ENCODE assay signal across 11 cellular contexts in the genomic region with DNA sequence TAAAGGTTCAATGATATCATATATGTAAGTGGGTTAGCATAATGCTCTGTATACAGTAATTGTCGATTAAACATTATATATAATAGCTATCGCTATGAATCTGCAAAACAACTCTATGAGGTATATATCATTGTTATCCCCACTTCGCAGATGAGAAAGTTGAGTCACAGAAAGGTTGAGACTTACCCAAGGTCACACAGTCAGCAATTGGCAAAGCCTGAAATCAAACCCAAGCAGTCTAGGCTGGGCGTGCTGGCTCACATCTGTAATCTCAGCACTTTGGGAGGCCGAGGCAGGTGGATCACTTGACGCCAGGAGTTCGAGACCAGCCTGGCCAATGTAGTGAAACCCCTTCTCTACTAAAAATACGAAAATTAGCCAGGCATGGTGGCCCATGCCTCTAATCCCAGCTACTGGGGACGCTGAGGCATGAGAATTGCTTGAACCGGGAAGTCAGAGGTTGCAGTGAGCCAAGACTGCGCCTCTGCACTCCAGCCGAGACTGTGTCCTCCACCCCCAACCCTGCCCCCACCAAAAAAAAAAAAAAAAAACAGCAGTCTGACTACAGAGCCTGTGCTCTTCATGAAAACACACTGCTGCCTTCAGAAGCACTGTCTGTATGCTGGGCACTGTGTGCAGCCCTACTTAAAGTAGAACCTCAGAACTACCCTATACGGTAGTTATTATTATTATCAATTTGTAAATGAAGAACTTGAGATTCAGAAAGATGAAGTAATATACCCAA. TPM values are rescaled to one million over a fixed set of nuclear protein-coding genes. Genes with fewer than 3 reads are reported as not detected.
DNase-seq lines count a peak whose midpoint lies in the region; ATAC-seq and TF ChIP-seq lines count a peak whose summit lies in the region.
"Had no signal": no experiment of that assay in that cellular context is flagged by ENCODE, and none has a peak within 500 bp of the region (broad histone marks: within the 10 kb centered on the region; RNA-seq: fewer than 3 reads in every experiment).

No MANE protein-coding gene starts in this region.

- in situ Hi-C loops in Panc1 (cut with HindIII; ENCODE audit: low pct_unique_long_range_greater_than_20kb, low sequenced_read_pairs), result no loop called here

- H3K9me3 ChIP-seq in Panc1 (ENCODE audit: control insufficient read depth, insufficient read depth, low read depth, low read length) (no peaks in the 10 kb centered on the region), parathyroid adenoma (ENCODE audit: control insufficient read depth, low read length) (no peaks in the 10 kb centered on the region), prostate gland (no peaks in the 10 kb centered on the region)
- H3K9me3 ChIP-seq: ovary had no signal

- 88% methylated on average over 13 of the region's 13 CpGs for WGBS in prostate gland

- peak overlapping the region; percentile 66 to 68 for H3K4me3 ChIP-seq in Panc1 (ENCODE audit: low read depth in 2 of 2, low read length in 2 of 2)
- H3K4me3 ChIP-seq in parathyroid adenoma (ENCODE audit: low read depth, low read length), result no peak overlapping the region
- no peak overlapping the region for H3K4me3 ChIP-seq in prostate gland

- CTCF ChIA-PET in Panc1 (lab: Charles Lee), result interaction anchor here (0.6 kb wide), 2 partner anchors 17 to 146 kb away, joined by 3 read pairs; no protein-coding TSS in a partner anchor

- H3K9ac ChIP-seq in parathyroid adenoma, result no peak overlapping the region

- H3K27me3 ChIP-seq in Panc1 (ENCODE audit: control insufficient read depth, insufficient read depth, low read length) (no peaks in the 10 kb centered on the region), parathyroid adenoma (ENCODE audit: control insufficient read depth, insufficient read depth, low read length) (no peaks in the 10 kb centered on the region), prostate gland (replicated peaks; ENCODE audit: insufficient read depth) (no peaks in the 10 kb centered on the region)
- H3K27me3 ChIP-seq: ovary had no signal

- POLR2A ChIA-PET in Panc1 (lab: Charles Lee), result no interaction called here

- ATAC-seq in Panc1, result no peak
- ATAC-seq in activated CD4-positive, CD25-positive, alpha-beta regulatory T cell treated with anti-CD3 and anti-CD28 coated beads, Interleukin-2, amount 50 U/mL, for 24 hours, result no peak

- H3K4me1 Mint-ChIP-seq in T-helper 2 cell treated with Interferon-gamma antibody and Interleukin-4, amounts not matched to agents 5 μg/mL and 100 μg/mL, for 36 hours (ENCODE audit: low read depth), result peaks cover 25% of the 10 kb centered on the region
- peaks cover 7% of the 10 kb centered on the region for H3K4me1 Mint-ChIP-seq in endothelial cell (ENCODE audit: unreplicated experiment)

- H3K4me1 ChIP-seq in Panc1 (ENCODE audit: control insufficient read depth, insufficient read depth, low read length) (peaks cover 12% of the 10 kb centered on the region), parathyroid adenoma (peaks cover 11% of the 10 kb centered on the region), prostate gland (replicated peaks) (peaks cover 3% of the 10 kb centered on the region)

- peak overlapping the region; percentile 96 for H3K27ac Mint-ChIP-seq in T-helper 2 cell treated with Interferon-gamma antibody and Interleukin-4, amounts not matched to agents 5 μg/mL and 100 μg/mL, for 36 hours
- no peak overlapping the region for H3K27ac Mint-ChIP-seq in endothelial cell (ENCODE audit: unreplicated experiment)

- H2AFZ ChIP-seq in parathyroid adenoma, result no peak overlapping the region

- H3K27ac ChIP-seq in Panc1 (ENCODE audit: low read length) (peak overlapping the region; percentile 76; the same call in 1 of the 2 replicates), parathyroid adenoma (no peak overlapping the region), prostate gland (no peak overlapping the region)

- H3K79me2 ChIP-seq in parathyroid adenoma, result no peaks in the 10 kb centered on the region

- peak overlapping the region; percentile 76 for H3K4me2 ChIP-seq in parathyroid adenoma (ENCODE audit: low read length)

- BruUV-seq in Panc1 (replicated peaks; lab: Mats Ljungman, UMichigan), result no TSS peak

- H3K36me3 Mint-ChIP-seq in T-helper 2 cell treated with Interferon-gamma antibody and Interleukin-4, amounts not matched to agents 5 μg/mL and 100 μg/mL, for 36 hours (ENCODE audit: low read depth), result peaks cover 8% of the 10 kb centered on the region
- H3K36me3 Mint-ChIP-seq in endothelial cell (ENCODE audit: low read depth, unreplicated experiment), result peaks cover 8% of the 10 kb centered on the region

- no peak for TF ChIP-seq CTCF in Panc1 (IDR thresholded peaks at IDR 0.05)
- TF ChIP-seq CTCF in endothelial cell (IDR thresholded peaks at IDR 0.05; ENCODE audit: unreplicated experiment), result no peak
- TF ChIP-seq CTCF in parathyroid adenoma (IDR thresholded peaks at IDR 0.05), result no peak
- no peak for TF ChIP-seq CTCF in prostate gland (IDR thresholded peaks at IDR 0.05)

- no peak for TF ChIP-seq POLR2A in prostate gland (IDR thresholded peaks at IDR 0.05)

- H3K36me3 ChIP-seq in Panc1 (ENCODE audit: control insufficient read depth, insufficient read depth, low read length) (no peaks in the 10 kb centered on the region), parathyroid adenoma (ENCODE audit: control insufficient read depth, insufficient read depth, low read length) (no peaks in the 10 kb centered on the region), prostate gland (peaks cover 0 to 12% of the 10 kb centered on the region in 2 donors)
- H3K36me3 ChIP-seq: ovary had no signal

- H3K4me3 Mint-ChIP-seq in T-helper 2 cell treated with Interferon-gamma antibody and Interleukin-4, amounts not matched to agents 5 μg/mL and 100 μg/mL, for 36 hours, result peak overlapping the region; percentile 95
- peak overlapping the region; percentile 80 for H3K4me3 Mint-ChIP-seq in endothelial cell (ENCODE audit: unreplicated experiment)

- H3K9me3 Mint-ChIP-seq in T-helper 2 cell treated with Interferon-gamma antibody and Interleukin-4, amounts not matched to agents 5 μg/mL and 100 μg/mL, for 36 hours, result no peaks in the 10 kb centered on the region
- no peaks in the 10 kb centered on the region for H3K9me3 Mint-ChIP-seq in endothelial cell (ENCODE audit: unreplicated experiment)

- intact Hi-C loops in Panc1 (cut with micrococcal nuclease; ENCODE audit: unreplicated experiment), result no loop called here
- intact Hi-C loops in prostate gland (cut with DNase I), result no loop called here

- peaks cover 4% of the 10 kb centered on the region for H3K27me3 Mint-ChIP-seq in T-helper 2 cell treated with Interferon-gamma antibody and Interleukin-4, amounts not matched to agents 5 μg/mL and 100 μg/mL, for 36 hours (ENCODE audit: low read depth)
- H3K27me3 Mint-ChIP-seq in endothelial cell (ENCODE audit: unreplicated experiment), result peaks cover 25% of the 10 kb centered on the region

- DNase-seq in T-helper 2 cell treated with Interferon-gamma antibody and Interleukin-4, amounts not matched to agents 5 μg/mL and 100 μg/mL, for 36 hours (ENCODE audit: low spot score), result no peak
- DNase-seq in T-helper 2 cell (no peak), Panc1 (ENCODE audit: low read depth, low spot score) (no peak), endothelial cell (ENCODE audit: low spot score) (no peak), hippocampal formation (lab: John Stamatoyannopoulos, UW) (no peak), prostate gland (ENCODE audit: low spot score) (no peak)
- DNase-seq: ovary had no signal

RNA-seq across cellular contexts. Expression of gene HSPBP1, which starts 1.3 kb away (rescaled TPM):
- total RNA-seq in Panc1 (2021; ENCODE audit: unreplicated experiment) (84.2 TPM), endothelial cell (ENCODE audit: unreplicated experiment) (24.6 TPM), prostate gland (10 to 100 TPM; 33.6 to 36.0 TPM)
- 155 TPM for polyA plus RNA-seq in Panc1 (2012; ENCODE audit: insufficient read length)

RNA-seq across cellular contexts. Expression of gene BRSK1, which starts 5.2 kb away (rescaled TPM):
- total RNA-seq in Panc1 (2021; ENCODE audit: unreplicated experiment), result 7.9 TPM
- polyA plus RNA-seq in Panc1 (2012; ENCODE audit: insufficient read length), result 17.0 TPM
- total RNA-seq in endothelial cell (ENCODE audit: unreplicated experiment), result 14.1 TPM
- total RNA-seq in prostate gland, result 10 to 100 TPM in 1 of 2 donors, 1 to 10 TPM in 1; 1.4 to 10.9 TPM

RNA-seq across cellular contexts. Expression of gene PPP6R1, which starts 19.7 kb away (rescaled TPM):
- 172 TPM for total RNA-seq in Panc1 (2021; ENCODE audit: unreplicated experiment)
- polyA plus RNA-seq in Panc1 (2012; ENCODE audit: insufficient read length), result 174 TPM
- total RNA-seq in endothelial cell (ENCODE audit: unreplicated experiment), result 65.6 TPM
- total RNA-seq in prostate gland, result 100 to 1,000 TPM in 1 of 2 donors, 10 to 100 TPM in 1; 49.5 to 112 TPM

RNA-seq across cellular contexts. Expression of gene TMEM150B, which starts 46.6 kb away (rescaled TPM):
- not detected for total RNA-seq in Panc1 (2021; ENCODE audit: unreplicated experiment)
- 0.28 TPM for polyA plus RNA-seq in Panc1 (2012; ENCODE audit: insufficient read length)
- not detected for total RNA-seq in endothelial cell (ENCODE audit: unreplicated experiment)
- total RNA-seq in prostate gland, result not detected
- total RNA-seq: fibroblast of villous mesenchyme had no signal
- polyA plus RNA-seq: AG04450 had no signal

RNA-seq across cellular contexts. Expression of gene TMEM86B, which starts 50.0 kb away (rescaled TPM):
- total RNA-seq in Panc1 (2021; ENCODE audit: unreplicated experiment), result 14.2 TPM
- polyA plus RNA-seq in Panc1 (2012; ENCODE audit: insufficient read length), result 12.2 TPM
- 4.1 TPM for total RNA-seq in endothelial cell (ENCODE audit: unreplicated experiment)
- 10 to 100 TPM in 1 of 2 donors, 1 to 10 TPM in 1; 1.5 to 10.8 TPM for total RNA-seq in prostate gland

Comparison
In these comparisons a context has a peak if more than half of its experiments do, and no peak if none do; other contexts are left out.
1. H3K4me3 ChIP-seq: peak in Panc1 (2 of 2); none in parathyroid adenoma (single experiment) and prostate gland (0 of 2).